In the genomic region with DNA sequence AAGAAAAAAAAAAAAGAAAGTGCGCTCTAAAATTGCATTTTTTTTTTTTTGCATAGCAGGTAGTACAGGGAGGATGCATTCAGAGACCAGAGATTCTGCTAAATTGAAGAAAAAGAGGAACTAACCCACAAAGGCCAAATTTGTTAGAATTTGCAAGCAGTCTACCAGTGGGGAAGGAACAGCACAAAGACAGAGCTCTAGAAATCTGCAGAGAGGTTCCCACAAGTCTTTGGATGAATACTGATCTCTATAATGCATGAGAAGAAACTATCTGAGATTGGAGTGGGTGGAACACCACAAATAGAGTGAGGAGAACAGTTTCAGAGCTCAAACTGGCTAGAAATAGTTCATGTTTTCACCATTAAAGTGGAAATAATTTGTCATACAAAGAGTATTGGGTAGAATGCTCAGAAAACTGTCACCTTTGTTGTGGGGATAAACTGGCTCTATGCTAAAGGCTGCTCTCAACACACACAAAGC, we compare ENCODE assay signal across 11 cellular contexts.
DNase-seq lines count a peak whose midpoint lies in the region; ATAC-seq and TF ChIP-seq lines count a peak whose summit lies in the region.
"Had no signal": no experiment of that assay in that cellular context is flagged by ENCODE, and none has a peak within 500 bp of the region (broad histone marks: within the 10 kb centered on the region; RNA-seq: fewer than 3 reads in every experiment).

No MANE protein-coding gene starts in this region.

- no peaks in the 10 kb centered on the region for H3K9me3 ChIP-seq in SU-DHL-6 (ENCODE audit: insufficient read depth, low read length)
- H3K9me3 ChIP-seq in spleen = no peaks in the 10 kb centered on the region
- no peaks in the 10 kb centered on the region for H3K9me3 ChIP-seq in tibial nerve
- H3K9me3 ChIP-seq: adrenal gland had no signal

- H4K20me1 ChIP-seq in SU-DHL-6 (ENCODE audit: low read depth, low read length) = no peaks in the 10 kb centered on the region

- ATAC-seq in GM19351 (IDR thresholded peaks at IDR 0.05; ENCODE audit: unreplicated experiment) (peak; percentile 95), HG03025 (IDR thresholded peaks at IDR 0.05; ENCODE audit: low FRiP score, unreplicated experiment) (peak; percentile 96)

- intact Hi-C loops in spleen (cut with DNase I; ENCODE audit: low total_unique reads) = no loop called here

- H3K9ac ChIP-seq in SU-DHL-6 (ENCODE audit: low read length) = peak overlapping the region; percentile 10; the same call in 1 of the 2 replicates

- peak; percentile 49 for DNase-seq in GM10266 (ENCODE audit: extremely low spot score)
- no peak for DNase-seq in NCI-H82 treated with DMSO at 0.1 percent for 48 hours (lab: John Stamatoyannopoulos, UW; ENCODE audit: unreplicated experiment)
- no peak for DNase-seq in spleen
- no peak for DNase-seq in tibial nerve (ENCODE audit: low spot score in 2 of 2)
- no peak for DNase-seq in NCI-H1417 (lab: John Stamatoyannopoulos, UW)
- DNase-seq: adrenal gland; CD4-positive, alpha-beta memory T cell; stimulated activated CD4-positive, alpha-beta T cell treated with anti-CD3 and anti-CD28 coated beads, Interleukin-2, amount 100 ng/mL, for 48 hours had no signal

- no peaks in the 10 kb centered on the region for H3K79me2 ChIP-seq in SU-DHL-6 (ENCODE audit: insufficient read depth, low read length)

- peak overlapping the region; percentile 72 for H2AFZ ChIP-seq in SU-DHL-6 (ENCODE audit: low read depth, low read length, severe bottlenecking)

- TF ChIP-seq POLR2A in spleen (IDR thresholded peaks at IDR 0.05) = no peak
- TF ChIP-seq POLR2A in tibial nerve (IDR thresholded peaks at IDR 0.05) = no peak

- H3K4me1 ChIP-seq in spleen = peaks cover 0 to 5% (median 0%) of the 10 kb centered on the region in 6 donors
- H3K4me1 ChIP-seq in tibial nerve = no peaks in the 10 kb centered on the region
- H3K4me1 ChIP-seq: adrenal gland had no signal

- no peaks in the 10 kb centered on the region for H3K9me2 ChIP-seq in SU-DHL-6 (replicated peaks; ENCODE audit: insufficient read depth, low read length)

- H3F3A ChIP-seq in SU-DHL-6 (ENCODE audit: insufficient read depth) = 0 out of 2 replicates have a peak, but pooled peaks cover 3% of the 10 kb centered on the region

- WGBS in spleen, 5 donors = 30 to 79% (median 57%) methylated on average over 1 of the region's 1 CpG
- 90 to 95% methylated on average over 1 of the region's 1 CpG for WGBS in tibial nerve, 2 donors

- no peak overlapping the region for H3K4me3 ChIP-seq in SU-DHL-6 (ENCODE audit: insufficient read depth, low read length, poor library complexity, severe bottlenecking)
- H3K4me3 ChIP-seq in spleen = no peak overlapping the region
- no peak overlapping the region for H3K4me3 ChIP-seq in tibial nerve
- H3K4me3 ChIP-seq: adrenal gland had no signal

- no peaks in the 10 kb centered on the region for H3K27me3 ChIP-seq in SU-DHL-6 (ENCODE audit: low read length)
- H3K27me3 ChIP-seq in spleen (replicated peaks in 1 of 7) = no peaks in the 10 kb centered on the region
- H3K27me3 ChIP-seq in tibial nerve = no peaks in the 10 kb centered on the region
- H3K27me3 ChIP-seq: adrenal gland had no signal

- no peak for TF ChIP-seq EP300 in tibial nerve (IDR thresholded peaks at IDR 0.05)

- H3K4me2 ChIP-seq in SU-DHL-6 (ENCODE audit: low read depth, low read length, poor library complexity, severe bottlenecking) = peak overlapping the region; percentile 44

- H3K27ac ChIP-seq in SU-DHL-6 (ENCODE audit: low read depth, low read length) (peak overlapping the region; percentile 67), spleen (no peak overlapping the region), tibial nerve (no peak overlapping the region)
- H3K27ac ChIP-seq: adrenal gland had no signal

- no peak for TF ChIP-seq CTCF in GM10266 (IDR thresholded peaks at IDR 0.05; ENCODE audit: control insufficient read depth, insufficient read depth, low read depth, missing control alignments)
- TF ChIP-seq CTCF in SU-DHL-6 (IDR thresholded peaks at IDR 0.05; ENCODE audit: insufficient read depth, low read length, poor library complexity, severe bottlenecking) = no peak
- no peak for TF ChIP-seq CTCF in spleen (IDR thresholded peaks at IDR 0.05 in 8 of 11, conservative IDR thresholded peaks at IDR 0.05 in 3 of 11)
- TF ChIP-seq CTCF in tibial nerve (IDR thresholded peaks at IDR 0.05) = no peak

- no peaks in the 10 kb centered on the region for H3K36me3 ChIP-seq in SU-DHL-6 (ENCODE audit: low read length)
- H3K36me3 ChIP-seq in spleen = no peaks in the 10 kb centered on the region
- no peaks in the 10 kb centered on the region for H3K36me3 ChIP-seq in tibial nerve
- H3K36me3 ChIP-seq: adrenal gland had no signal
